In the genomic region with DNA sequence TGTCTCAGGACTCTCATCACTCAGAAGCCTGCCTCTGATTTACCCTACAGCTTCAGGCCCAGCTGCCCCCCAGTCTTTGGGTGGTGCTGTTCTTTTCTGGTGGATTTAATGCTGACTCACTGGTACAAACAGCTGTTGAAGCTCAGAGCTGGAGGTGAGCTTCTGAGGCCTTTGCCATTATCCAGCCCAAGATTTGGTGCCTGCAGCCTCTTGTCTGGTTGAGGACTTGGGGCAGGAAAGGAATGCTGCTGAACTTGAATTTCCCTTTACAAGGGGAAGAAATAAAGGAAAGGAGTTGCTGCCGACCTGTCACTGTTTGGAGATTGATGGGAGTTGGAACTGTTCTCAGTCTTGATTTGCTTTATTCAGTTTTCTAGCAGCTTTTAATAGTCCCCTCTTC, we compare ENCODE assay signal across 10 cellular contexts. TPM values are rescaled to one million over a fixed set of nuclear protein-coding genes. Genes with fewer than 3 reads are reported as not detected.
DNase-seq lines count a peak whose midpoint lies in the region; ATAC-seq and TF ChIP-seq lines count a peak whose summit lies in the region.
"Had no signal": no experiment of that assay in that cellular context is flagged by ENCODE, and none has a peak within 500 bp of the region (broad histone marks: within the 10 kb centered on the region; RNA-seq: fewer than 3 reads in every experiment).

No MANE protein-coding gene starts in this region.

- no peaks in the 10 kb centered on the region for H3K27me3 ChIP-seq in CD8-positive, alpha-beta T cell (ENCODE audit: insufficient read depth, low read length)
- H3K27me3 ChIP-seq: Peyer's patch had no signal

- no peak for DNase-seq in stimulated activated naive CD8-positive, alpha-beta T cell treated with anti-CD3 and anti-CD28 coated beads, Interleukin-15, Interleukin-2, amounts not matched to agents 100 U/mL and 50 U/mL, for 24 hours
- DNase-seq in caudate nucleus (lab: John Stamatoyannopoulos, UW), result no peak
- DNase-seq in mesothelial cell of epicardium (ENCODE audit: low spot score in 2 of 2, unreplicated experiment in 2 of 2), result peak in 1 of 2 experiments; percentile 51
- no peak for DNase-seq in CD8-positive, alpha-beta T cell
- no peak for DNase-seq in hippocampal formation (lab: John Stamatoyannopoulos, UW)
- DNase-seq in GM19238 (ENCODE audit: insufficient read length, low spot score), result no peak
- DNase-seq: Peyer's patch had no signal

- POLR2A ChIA-PET in CD8-positive, alpha-beta T cell (lab: Charles Lee), result interaction anchor here (0.7 to 1.3 kb wide), 4 partner anchors 8 to 24 kb away, joined by 3 to 6 read pairs (median 4); a partner anchor contains a TSS

- no peaks in the 10 kb centered on the region for H3K4me1 ChIP-seq in CD8-positive, alpha-beta T cell (ENCODE audit: insufficient read depth, low read length)
- H3K4me1 ChIP-seq: Peyer's patch had no signal

- H3K36me3 Mint-ChIP-seq in stimulated activated naive CD8-positive, alpha-beta T cell treated with anti-CD3 and anti-CD28 coated beads, Interleukin-15, Interleukin-2, amounts not matched to agents 100 ng/mL and 50 ng/mL, for 24 hours (ENCODE audit: low read depth), result peaks cover 79% of the 10 kb centered on the region
- peaks cover 37% of the 10 kb centered on the region for H3K36me3 Mint-ChIP-seq in mesothelial cell of epicardium
- peaks cover 78% of the 10 kb centered on the region for H3K36me3 Mint-ChIP-seq in CD8-positive, alpha-beta T cell

- CTCF ChIA-PET in CD8-positive, alpha-beta T cell (lab: Charles Lee), result interaction anchor here (0.8 to 4.1 kb wide), 11 partner anchors 7 to 140 kb away, joined by 3 to 29 read pairs (median 4); no protein-coding TSS in a partner anchor

- H3K9me3 ChIP-seq in CD8-positive, alpha-beta T cell (ENCODE audit: low read length), result no peaks in the 10 kb centered on the region
- H3K9me3 ChIP-seq: Peyer's patch had no signal

- TF ChIP-seq CTCF in mesothelial cell of epicardium (IDR thresholded peaks at IDR 0.05; ENCODE audit: unreplicated experiment), result no peak
- no peak for TF ChIP-seq CTCF in CD8-positive, alpha-beta T cell (IDR thresholded peaks at IDR 0.05)

- H3K27ac Mint-ChIP-seq in stimulated activated naive CD8-positive, alpha-beta T cell treated with anti-CD3 and anti-CD28 coated beads, Interleukin-15, Interleukin-2, amounts not matched to agents 100 ng/mL and 50 ng/mL, for 24 hours, result peak overlapping the region; percentile 40
- peak overlapping the region; percentile 96 for H3K27ac Mint-ChIP-seq in mesothelial cell of epicardium
- no peak overlapping the region for H3K27ac Mint-ChIP-seq in CD8-positive, alpha-beta T cell

- H3K36me3 ChIP-seq in CD8-positive, alpha-beta T cell (ENCODE audit: insufficient read depth, low read length), result peaks cover 36% of the 10 kb centered on the region

- no peak for ATAC-seq in stimulated activated naive CD8-positive, alpha-beta T cell treated with anti-CD3 and anti-CD28 coated beads, Interleukin-15, Interleukin-2, amounts not matched to agents 100 U/mL and 50 U/mL, for 24 hours
- ATAC-seq in CD8-positive, alpha-beta T cell, result no peak
- no peak for ATAC-seq in GM19397 (IDR thresholded peaks at IDR 0.05; ENCODE audit: unreplicated experiment)

- peaks cover 6% of the 10 kb centered on the region for H3K4me1 Mint-ChIP-seq in stimulated activated naive CD8-positive, alpha-beta T cell treated with anti-CD3 and anti-CD28 coated beads, Interleukin-15, Interleukin-2, amounts not matched to agents 100 ng/mL and 50 ng/mL, for 24 hours (ENCODE audit: low read depth)
- H3K4me1 Mint-ChIP-seq in mesothelial cell of epicardium, result peaks cover 25% of the 10 kb centered on the region
- peaks cover 10% of the 10 kb centered on the region for H3K4me1 Mint-ChIP-seq in CD8-positive, alpha-beta T cell (ENCODE audit: low read depth)

- no peaks in the 10 kb centered on the region for H3K9me3 Mint-ChIP-seq in stimulated activated naive CD8-positive, alpha-beta T cell treated with anti-CD3 and anti-CD28 coated beads, Interleukin-15, Interleukin-2, amounts not matched to agents 100 ng/mL and 50 ng/mL, for 24 hours
- no peaks in the 10 kb centered on the region for H3K9me3 Mint-ChIP-seq in mesothelial cell of epicardium
- no peaks in the 10 kb centered on the region for H3K9me3 Mint-ChIP-seq in CD8-positive, alpha-beta T cell
- H3K9me3 Mint-ChIP-seq: central memory CD8-positive, alpha-beta T cell had no signal

- intact Hi-C loops in CD8-positive, alpha-beta T cell (cut with DNase I, micrococcal nuclease), result no loop called here

- H3K27me3 Mint-ChIP-seq in stimulated activated naive CD8-positive, alpha-beta T cell treated with anti-CD3 and anti-CD28 coated beads, Interleukin-15, Interleukin-2, amounts not matched to agents 100 ng/mL and 50 ng/mL, for 24 hours, result no peaks in the 10 kb centered on the region
- H3K27me3 Mint-ChIP-seq in mesothelial cell of epicardium (ENCODE audit: low read depth), result no peaks in the 10 kb centered on the region
- no peaks in the 10 kb centered on the region for H3K27me3 Mint-ChIP-seq in CD8-positive, alpha-beta T cell (ENCODE audit: low read depth)
- H3K27me3 Mint-ChIP-seq: central memory CD8-positive, alpha-beta T cell had no signal

- H3K4me3 ChIP-seq in CD8-positive, alpha-beta T cell (ENCODE audit: low read depth, low read length), result no peak overlapping the region
- H3K4me3 ChIP-seq: Peyer's patch had no signal

- no peak overlapping the region for H3K4me3 Mint-ChIP-seq in stimulated activated naive CD8-positive, alpha-beta T cell treated with anti-CD3 and anti-CD28 coated beads, Interleukin-15, Interleukin-2, amounts not matched to agents 100 ng/mL and 50 ng/mL, for 24 hours
- H3K4me3 Mint-ChIP-seq in mesothelial cell of epicardium, result peak overlapping the region; percentile 13
- no peak overlapping the region for H3K4me3 Mint-ChIP-seq in CD8-positive, alpha-beta T cell
- H3K4me3 Mint-ChIP-seq: central memory CD8-positive, alpha-beta T cell had no signal

- peak overlapping the region; percentile 64 for H3K27ac ChIP-seq in caudate nucleus (ENCODE audit: low read depth, low read length)
- no peak overlapping the region for H3K27ac ChIP-seq in CD8-positive, alpha-beta T cell (ENCODE audit: low read depth, low read length)
- H3K27ac ChIP-seq: Peyer's patch had no signal

RNA-seq across cellular contexts. Expression of a gene that starts 19.8 kb away (rescaled TPM):
- 71.4 to 73.6 TPM (median 71.5 TPM) in 3 replicates for total RNA-seq in mesothelial cell of epicardium
- 100 to 1,000 TPM; 121 to 130 TPM for total RNA-seq in CD8-positive, alpha-beta T cell

RNA-seq across cellular contexts. Expression of a gene that starts 26.0 kb away (rescaled TPM):
- 107 to 120 TPM (median 117 TPM) in 3 replicates for total RNA-seq in mesothelial cell of epicardium
- 10 to 100 TPM; 85.5 to 95.4 TPM for total RNA-seq in CD8-positive, alpha-beta T cell

RNA-seq across cellular contexts. Expression of a gene that starts 26.6 kb away (rescaled TPM):
- total RNA-seq in mesothelial cell of epicardium, result 29.8 to 33.5 TPM (median 30.2 TPM) in 3 replicates
- 10 to 100 TPM; 13.5 to 16.4 TPM for total RNA-seq in CD8-positive, alpha-beta T cell

RNA-seq across cellular contexts. Expression of a gene that starts 33.9 kb away (rescaled TPM):
- total RNA-seq in mesothelial cell of epicardium, result 23.7 to 25.5 TPM (median 23.9 TPM) in 3 replicates
- total RNA-seq in CD8-positive, alpha-beta T cell, result 10 to 100 TPM; 11.3 to 13.3 TPM

RNA-seq across cellular contexts. Expression of a gene that starts 34.7 kb away (rescaled TPM):
- 88.2 to 93.1 TPM (median 91.9 TPM) in 3 replicates for total RNA-seq in mesothelial cell of epicardium
- 100 to 1,000 TPM; 148 to 159 TPM for total RNA-seq in CD8-positive, alpha-beta T cell
